Comparison of ENCODE assay signal across 22 cellular contexts in the genomic region with DNA sequence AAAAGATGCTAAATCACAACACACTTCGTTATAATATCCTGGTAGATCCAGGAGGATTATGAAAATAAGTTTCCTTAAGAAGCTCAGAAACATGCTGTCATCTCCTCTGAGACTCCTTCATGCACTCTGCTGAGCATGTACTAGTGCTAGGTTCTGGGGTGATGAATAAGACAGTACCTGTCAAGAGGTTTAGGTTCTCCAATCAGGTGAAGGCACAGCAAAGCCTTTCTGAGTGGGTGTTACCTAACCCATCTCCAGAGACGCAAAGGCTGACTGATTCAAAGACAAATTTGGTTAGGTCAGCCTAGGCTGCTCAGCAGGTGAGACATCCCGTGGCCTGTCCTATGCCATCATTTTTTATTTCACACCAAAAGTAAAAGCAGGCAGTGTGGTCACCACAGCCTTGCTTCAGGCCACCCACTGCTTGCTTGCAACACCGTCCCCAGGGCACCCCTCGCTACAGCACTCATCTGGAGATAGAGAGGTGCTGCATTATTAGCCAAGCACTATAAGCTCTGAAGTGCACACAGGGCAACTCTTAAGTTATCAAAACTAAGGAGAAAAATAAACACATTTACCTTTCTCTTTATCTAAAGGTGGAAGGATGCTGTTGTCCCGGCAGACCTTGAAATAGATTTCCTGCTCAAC.
"Had no signal": no experiment of that assay in that cellular context is flagged by ENCODE, and none has a peak within 500 bp of the region (broad histone marks: within the 10 kb centered on the region; RNA-seq: fewer than 3 reads in every experiment).

No MANE protein-coding gene starts in this region.

- H3K27ac ChIP-seq: coronary artery, hepatocyte, ovary, right lobe of liver, suprapubic skin, tibial artery, upper lobe of left lung had no signal

- H3K36me3 Mint-ChIP-seq: naive thymus-derived CD8-positive, alpha-beta T cell; stimulated activated effector memory CD8-positive, alpha-beta T cell treated with anti-CD3 and anti-CD28 coated beads, Interleukin-12 subunit alpha, Interleukin-12 subunit beta, amount 100 ng/mL, for 72 hours had no signal

- H3K4me2 ChIP-seq: hepatocyte had no signal

- H3K36me3 ChIP-seq: ovary had no signal

- H3K27ac Mint-ChIP-seq: endodermal cell; naive thymus-derived CD8-positive, alpha-beta T cell; stimulated activated effector memory CD8-positive, alpha-beta T cell treated with anti-CD3 and anti-CD28 coated beads, Interleukin-12 subunit alpha, Interleukin-12 subunit beta, amount 100 ng/mL, for 72 hours had no signal

- H3K79me2 ChIP-seq: hepatocyte had no signal

- H3K4me3 ChIP-seq: coronary artery, hepatocyte, mucosa of descending colon, ovary, right lobe of liver, suprapubic skin, tibial artery, upper lobe of left lung had no signal

- H3K9me3 ChIP-seq: mucosa of descending colon, ovary, right lobe of liver, suprapubic skin, tibial artery, upper lobe of left lung had no signal

- DNase-seq: cerebellar nuclear complex; effector CD4-positive, alpha-beta T cell; endodermal cell; kidney; left cardiac atrium; mammary epithelial cell; mucosa of descending colon; naive thymus-derived CD8-positive, alpha-beta T cell; ovary; retina; right lobe of liver; stimulated activated CD4-positive, alpha-beta T cell treated with anti-CD3 and anti-CD28 coated beads, Interleukin-4, amount 100 ng/mL, for 1 hour; stimulated activated CD8-positive, alpha-beta memory T cell treated with anti-CD3 and anti-CD28 coated beads, Interleukin-4, amount 100 ng/mL, for 48 hours; stimulated activated naive CD8-positive, alpha-beta T cell treated with anti-CD3 and anti-CD28 coated beads, Interleukin-15, Interleukin-2, amounts not matched to agents 100 U/mL and 50 U/mL, for 24 hours; tibial artery; upper lobe of left lung had no signal

- H3K4me1 Mint-ChIP-seq: endodermal cell; naive thymus-derived CD8-positive, alpha-beta T cell; stimulated activated effector memory CD8-positive, alpha-beta T cell treated with anti-CD3 and anti-CD28 coated beads, Interleukin-12 subunit alpha, Interleukin-12 subunit beta, amount 100 ng/mL, for 72 hours had no signal

- H3K4me3 Mint-ChIP-seq: endodermal cell; naive thymus-derived CD8-positive, alpha-beta T cell; neural crest cell; stimulated activated effector memory CD8-positive, alpha-beta T cell treated with anti-CD3 and anti-CD28 coated beads, Interleukin-12 subunit alpha, Interleukin-12 subunit beta, amount 100 ng/mL, for 72 hours had no signal

- H2AFZ ChIP-seq: hepatocyte had no signal

- ATAC-seq: left cardiac atrium; mucosa of descending colon; naive thymus-derived CD8-positive, alpha-beta T cell; right lobe of liver; stimulated activated effector memory CD8-positive, alpha-beta T cell treated with anti-CD3 and anti-CD28 coated beads, Interleukin-12 subunit alpha, Interleukin-12 subunit beta, amount 100 ng/mL, for 72 hours; stimulated activated naive CD8-positive, alpha-beta T cell treated with anti-CD3 and anti-CD28 coated beads, Interleukin-15, Interleukin-2, amounts not matched to agents 100 U/mL and 50 U/mL, for 24 hours had no signal

- H3K27me3 ChIP-seq: hepatocyte, ovary, right lobe of liver, suprapubic skin, tibial artery, upper lobe of left lung had no signal

- FAIRE-seq: frontal cortex, kidney had no signal

- H3K4me1 ChIP-seq: suprapubic skin, tibial artery, upper lobe of left lung had no signal

- H3K9me3 Mint-ChIP-seq: endodermal cell; naive thymus-derived CD8-positive, alpha-beta T cell; neural crest cell; stimulated activated effector memory CD8-positive, alpha-beta T cell treated with anti-CD3 and anti-CD28 coated beads, Interleukin-12 subunit alpha, Interleukin-12 subunit beta, amount 100 ng/mL, for 72 hours had no signal
